In the genomic region with DNA sequence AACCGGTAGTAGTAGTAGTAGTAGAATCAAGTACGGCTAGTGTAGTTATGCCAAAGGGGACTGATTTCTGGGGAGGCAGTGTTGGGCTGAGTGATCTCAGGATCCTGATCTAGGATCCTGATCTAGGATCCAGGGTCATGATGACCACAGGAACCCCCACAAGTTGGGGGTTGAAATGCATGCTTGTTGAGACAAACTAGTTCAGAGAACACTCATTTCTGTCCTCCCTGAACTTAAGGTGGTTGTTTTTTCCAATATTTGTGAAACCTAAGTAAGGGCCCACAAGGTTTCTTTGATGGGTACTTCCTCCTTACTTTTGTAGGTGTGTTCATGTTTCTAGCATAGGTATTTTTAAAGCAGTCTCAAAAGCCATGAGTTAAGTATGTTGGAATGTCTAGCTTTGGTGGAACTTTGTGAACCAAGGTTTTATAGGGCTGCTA, we compare ENCODE assay signal across 18 cellular contexts. TPM values are rescaled to one million over a fixed set of nuclear protein-coding genes. Genes with fewer than 3 reads are reported as not detected.
DNase-seq lines count a peak whose midpoint lies in the region; ATAC-seq and TF ChIP-seq lines count a peak whose summit lies in the region.
"Had no signal": no experiment of that assay in that cellular context is flagged by ENCODE, and none has a peak within 500 bp of the region (broad histone marks: within the 10 kb centered on the region; RNA-seq: fewer than 3 reads in every experiment).

No MANE protein-coding gene starts in this region.

- WGBS in trophoblast cell (ENCODE audit: extremely low coverage, insufficient coverage, insufficient read length), result no CpG with 5 or more reads among the region's 2 CpGs
- WGBS in adrenal gland, 4 donors, result 67 to 91% (median 87%) methylated on average over 2 of the region's 2 CpGs

- H3K27ac ChIP-seq in trophoblast cell (ENCODE audit: low read depth, low read length), result peak overlapping the region; percentile 87
- no peak overlapping the region for H3K27ac ChIP-seq in adrenal gland
- H3K27ac ChIP-seq: C4-2B, dorsolateral prefrontal cortex had no signal

- peak overlapping the region; percentile 45 for H2AFZ ChIP-seq in trophoblast cell (ENCODE audit: insufficient read depth, low read length, poor library complexity)

- no peaks in the 10 kb centered on the region for H3K79me2 ChIP-seq in trophoblast cell (ENCODE audit: control insufficient read depth, insufficient read depth, low read length, poor library complexity)

- peak overlapping the region; percentile 85 for H2BK120ac ChIP-seq in trophoblast cell (ENCODE audit: insufficient read depth, low read length, poor library complexity)

- peak; percentile 38 for DNase-seq in LoVo (ENCODE audit: low spot score)
- DNase-seq in trophoblast cell, result peak in 1 of 2 donors; percentile 79
- no peak for DNase-seq in adrenal gland
- no peak for DNase-seq in NCI-H2107 (lab: John Stamatoyannopoulos, UW)
- no peak for DNase-seq in COLO668 (lab: John Stamatoyannopoulos, UW; ENCODE audit: unreplicated experiment)
- DNase-seq: amniotic stem cell; dorsolateral prefrontal cortex; foreskin fibroblast; GDM1; H9; posterior cingulate gyrus; stimulated activated CD4-positive, alpha-beta T cell treated with anti-CD3 and anti-CD28 coated beads, Interleukin-4, amount 100 ng/mL, for 24 hours had no signal

- H3K4me3 ChIP-seq in trophoblast cell (ENCODE audit: low read depth, low read length), result no peak overlapping the region
- H3K4me3 ChIP-seq in adrenal gland, result no peak overlapping the region
- H3K4me3 ChIP-seq: dorsolateral prefrontal cortex had no signal

- H3K79me1 ChIP-seq in trophoblast cell (ENCODE audit: low read length), result peaks cover 7% of the 10 kb centered on the region

- no peak overlapping the region for H4K12ac ChIP-seq in trophoblast cell (ENCODE audit: low read depth, low read length)

- peak overlapping the region; percentile 85 for H2BK5ac ChIP-seq in trophoblast cell (ENCODE audit: low read depth, low read length, poor library complexity)

- peak overlapping the region; percentile 52 for H3K4ac ChIP-seq in trophoblast cell (ENCODE audit: low read depth, low read length)

- H3K23ac ChIP-seq in trophoblast cell (ENCODE audit: low read length), result no peak overlapping the region

- peak overlapping the region; percentile 61 for H4K8ac ChIP-seq in trophoblast cell (ENCODE audit: low read depth, low read length)

- H2AK5ac ChIP-seq in trophoblast cell (ENCODE audit: low read length), result no peak overlapping the region

- H3K9me3 ChIP-seq in trophoblast cell (ENCODE audit: insufficient read depth, low read depth, low read length) (no peaks in the 10 kb centered on the region), adrenal gland (replicated peaks in 1 of 3) (no peaks in the 10 kb centered on the region)

- peak overlapping the region; percentile 85 for H4K91ac ChIP-seq in trophoblast cell (ENCODE audit: low read depth, low read length)

- H3K27me3 ChIP-seq in trophoblast cell (ENCODE audit: insufficient read depth, low read length), result no peaks in the 10 kb centered on the region
- no peaks in the 10 kb centered on the region for H3K27me3 ChIP-seq in adrenal gland
- H3K27me3 ChIP-seq: dorsolateral prefrontal cortex had no signal

- no peak for TF ChIP-seq POLR2A in adrenal gland (IDR thresholded peaks at IDR 0.05)

- no peak overlapping the region for H3K18ac ChIP-seq in trophoblast cell (ENCODE audit: low read length)

- peaks cover 0 to 6% of the 10 kb centered on the region in 2 experiments for H3K4me1 ChIP-seq in trophoblast cell (ENCODE audit: control insufficient read depth in 1 of 2, insufficient read depth in 2 of 2, low read length in 2 of 2)
- no peaks in the 10 kb centered on the region for H3K4me1 ChIP-seq in adrenal gland (replicated peaks in 1 of 2)

- peak overlapping the region; percentile 79 for H2BK12ac ChIP-seq in trophoblast cell (ENCODE audit: low read length)

- H3K14ac ChIP-seq in trophoblast cell (ENCODE audit: low read length), result peak overlapping the region; percentile 88

- no peak overlapping the region for H3K4me2 ChIP-seq in trophoblast cell (ENCODE audit: low read length)

- no peak overlapping the region for H3K9ac ChIP-seq in trophoblast cell (ENCODE audit: low read length)

- H3K36me3 ChIP-seq in trophoblast cell (ENCODE audit: control insufficient read depth in 1 of 2, insufficient read depth in 2 of 2, low read length in 2 of 2), result no peaks in the 10 kb centered on the region
- H3K36me3 ChIP-seq in adrenal gland (replicated peaks in 1 of 2), result no peaks in the 10 kb centered on the region

- no peak for TF ChIP-seq CTCF in adrenal gland (IDR thresholded peaks at IDR 0.05)

- peak; percentile 63 for ATAC-seq in GM18858 (IDR thresholded peaks at IDR 0.05; ENCODE audit: unreplicated experiment)
- peak; percentile 61 for ATAC-seq in HG02610 (IDR thresholded peaks at IDR 0.05; ENCODE audit: unreplicated experiment)
- no peak for ATAC-seq in GM19397 (IDR thresholded peaks at IDR 0.05; ENCODE audit: unreplicated experiment)

- intact Hi-C loops in adrenal gland (cut with DNase I), result no loop called here

RNA-seq across cellular contexts. Expression of a gene that starts 33.9 kb away (rescaled TPM):
- polyA plus RNA-seq in trophoblast cell (2013), result not detected in 2 replicates
- not detected for total RNA-seq in adrenal gland
- not detected for polyA plus RNA-seq in adrenal gland
- total RNA-seq: H9, mucosa of gallbladder, NCI-H460 had no signal
